Comparison of ENCODE assay signal across 25 cellular contexts in genomic region chr4:19117022-19117421, GRCh38.
"Had no signal": no experiment of that assay in that cellular context is flagged by ENCODE, and none has a peak within 500 bp of the region (broad histone marks: within the 10 kb centered on the region; RNA-seq: fewer than 3 reads in every experiment).

No MANE protein-coding gene starts in this region.

- H3K4me2 ChIP-seq: neural progenitor cell had no signal

- H3K4me3 ChIP-seq: neural progenitor cell, ovary, psoas muscle, skin epidermis, stomach, thoracic aorta, thyroid gland, tibial nerve, upper lobe of right lung, uterus had no signal

- H3K9ac ChIP-seq: neural progenitor cell, parathyroid adenoma had no signal

- H3K79me2 ChIP-seq: parathyroid adenoma had no signal

- H3K27me3 ChIP-seq: neural progenitor cell, ovary, stomach, thyroid gland, tibial nerve, upper lobe of right lung, uterus had no signal

- ATAC-seq: naive thymus-derived CD4-positive, alpha-beta T cell; natural killer cell; psoas muscle; right cardiac atrium; sciatic nerve; stimulated activated effector memory CD8-positive, alpha-beta T cell treated with anti-CD3 and anti-CD28 coated beads, Interleukin-12 subunit alpha, Interleukin-12 subunit beta, amount 100 ng/mL, for 72 hours; stimulated activated naive B cell treated with anti-CD40 and anti-IgM and Interleukin-4, amounts not matched to agents 10 μg/mL and 1 μg/mL and 100 μg/mL, for 72 hours; upper lobe of right lung had no signal

- DNase-seq: naive thymus-derived CD4-positive, alpha-beta T cell; natural killer cell; occipital lobe; ovary; posterior cingulate gyrus; psoas muscle; right cardiac atrium; stimulated activated CD4-positive, alpha-beta T cell treated with anti-CD3 and anti-CD28 coated beads, Interleukin-15, amount 100 ng/mL, for 24 hours; stimulated activated CD4-positive, alpha-beta T cell treated with anti-CD3 and anti-CD28 coated beads, Interleukin-2, amount 100 ng/mL, for 24 hours; stimulated activated CD4-positive, alpha-beta T cell treated with anti-CD3 and anti-CD28 coated beads, Interleukin-2, amount 100 ng/mL, for 48 hours; stimulated activated CD4-positive, alpha-beta T cell treated with anti-CD3 and anti-CD28 coated beads, Interleukin-4, amount 100 ng/mL, for 24 hours; stimulated activated naive B cell treated with anti-CD40 and anti-IgM and Interleukin-4, amounts not matched to agents 10 μg/mL and 1 μg/mL and 100 μg/mL, for 72 hours; stimulated activated naive CD4-positive, alpha-beta T cell treated with Interleukin-2 at 50 U/mL for 16 hours; stomach; thyroid gland; trophoblast cell; upper lobe of right lung; uterus had no signal

- H3K36me3 ChIP-seq: neural progenitor cell, ovary, stomach, thoracic aorta, thyroid gland, tibial nerve, upper lobe of right lung, uterus had no signal

- H3K9me3 ChIP-seq: ovary, psoas muscle, stomach, thoracic aorta, thyroid gland, tibial nerve, upper lobe of right lung, uterus had no signal

- H2AFZ ChIP-seq: neural progenitor cell, parathyroid adenoma had no signal

- H3K27ac ChIP-seq: neural progenitor cell, ovary, parathyroid adenoma, psoas muscle, skin epidermis, stomach, thoracic aorta, thyroid gland, tibial nerve, upper lobe of right lung, uterus had no signal

- H3K4me1 ChIP-seq: neural progenitor cell, parathyroid adenoma, psoas muscle, stomach, thyroid gland, tibial nerve, upper lobe of right lung, uterus had no signal
